Comparison of ENCODE assay signal across 8 cellular contexts in genomic region chr17:60430561-60430960, GRCh38. TPM values are rescaled to one million over a fixed set of nuclear protein-coding genes. Genes with fewer than 3 reads are reported as not detected.
"Had no signal": no experiment of that assay in that cellular context is flagged by ENCODE, and none has a peak within 500 bp of the region (broad histone marks: within the 10 kb centered on the region; RNA-seq: fewer than 3 reads in every experiment).

No MANE protein-coding gene starts in this region.

RNA-seq across cellular contexts. Expression of gene CHCT1, which starts 8.3 kb away (rescaled TPM):
- total RNA-seq: activated CD4-positive, alpha-beta memory T cell treated with anti-CD3 and anti-CD28 coated beads for 36 hours; activated CD4-positive, alpha-beta T cell treated with anti-CD3 and anti-CD28 coated beads, Interleukin-2, amount 10 ng/mL, durations not matched to agents 24 days and 14 days; activated CD8-positive, alpha-beta memory T cell treated with anti-CD3 and anti-CD28 coated beads, Interleukin-2, amount 10 ng/mL, durations not matched to agents 7 days and 5 days; activated CD8-positive, alpha-beta T cell treated with anti-CD3 and anti-CD28 coated beads for 36 hours; activated naive CD8-positive, alpha-beta T cell treated with anti-CD3 and anti-CD28 coated beads, Interleukin-2, amount 10 ng/mL, durations not matched to agents 7 days and 5 days; ascending aorta; bronchial epithelial cell; cardiac muscle cell had no signal
- polyA plus RNA-seq: cardiac muscle cell had no signal
